ENCODE assay signal across 31 cellular contexts in genomic region chr3:175144368-175144767, GRCh38.
"Had no signal": no experiment of that assay in that cellular context is flagged by ENCODE, and none has a peak within 500 bp of the region (broad histone marks: within the 10 kb centered on the region; RNA-seq: fewer than 3 reads in every experiment).

No MANE protein-coding gene starts in this region.

- ATAC-seq: activated CD4-positive, alpha-beta T cell treated with anti-CD3 and anti-CD28 coated beads for 36 hours; activated CD8-positive, alpha-beta memory T cell treated with anti-CD3 and anti-CD28 coated beads, Interleukin-2, amount 10 ng/mL, durations not matched to agents 7 days and 5 days; activated CD8-positive, alpha-beta T cell treated with anti-CD3 and anti-CD28 coated beads, Interleukin-2, amount 10 ng/mL, durations not matched to agents 7 days and 5 days; activated naive CD8-positive, alpha-beta T cell treated with anti-CD3 and anti-CD28 coated beads, Interleukin-2, amount 50 U/mL, for 24 hours; body of pancreas; effector memory CD8-positive, alpha-beta T cell; foreskin keratinocyte; gastrocnemius medialis; heart right ventricle had no signal

- FAIRE-seq: colon had no signal

- DNase-seq: activated CD4-positive, alpha-beta memory T cell treated with anti-CD3 and anti-CD28 coated beads for 36 hours; activated CD4-positive, alpha-beta T cell treated with anti-CD3 and anti-CD28 coated beads for 36 hours; activated CD4-positive, alpha-beta T cell treated with anti-CD3 and anti-CD28 coated beads, Interleukin-2, amount 10 ng/mL, durations not matched to agents 24 days and 14 days; activated CD4-positive, CD25-positive, alpha-beta regulatory T cell; activated CD4-positive, CD25-positive, alpha-beta regulatory T cell treated with anti-CD3 and anti-CD28 coated beads, Interleukin-2, amount 50 U/mL, for 72 hours; activated CD8-positive, alpha-beta memory T cell treated with anti-CD3 and anti-CD28 coated beads, Interleukin-2, amount 10 ng/mL, durations not matched to agents 7 days and 5 days; activated CD8-positive, alpha-beta memory T cell treated with anti-CD3 and anti-CD28 coated beads, Interleukin-2, amount 50 U/mL, for 4 hours; activated CD8-positive, alpha-beta T cell treated with anti-CD3 and anti-CD28 coated beads, Interleukin-2, amount 10 ng/mL, durations not matched to agents 7 days and 5 days; activated effector memory CD4-positive, alpha-beta T cell treated with anti-CD3 and anti-CD28 coated beads, Interleukin-2, amount 50 U/mL, for 16 hours; activated naive CD4-positive, alpha-beta T cell treated with anti-CD3 and anti-CD28 coated beads for 36 hours; activated naive CD8-positive, alpha-beta T cell treated with anti-CD3 and anti-CD28 coated beads for 36 hours; activated naive CD8-positive, alpha-beta T cell treated with anti-CD3 and anti-CD28 coated beads, Interleukin-2, amount 50 U/mL, for 24 hours; activated T-cell treated with anti-CD3 and anti-CD28 coated beads, Interleukin-2, amount 50 U/mL, for 1 hour; activated T-cell treated with anti-CD3 and anti-CD28 coated beads, Interleukin-2, amount 50 U/mL, for 48 hours; adrenal gland; amygdala; aorta; body of pancreas; caudate nucleus; cortex of kidney; dermis blood vessel endothelial cell; effector CD4-positive, alpha-beta T cell; effector memory CD8-positive, alpha-beta T cell; erythroblast; foreskin keratinocyte; gastrocnemius medialis; glutamatergic neuron; heart right ventricle had no signal

- H3K9me3 ChIP-seq: adrenal gland, body of pancreas, esophagus muscularis mucosa, gastrocnemius medialis, heart right ventricle had no signal

- H3K4me2 ChIP-seq: hepatocyte had no signal

- H3K27ac ChIP-seq: adrenal gland, body of pancreas, esophagus muscularis mucosa, foreskin keratinocyte, gastrocnemius medialis, heart right ventricle, hepatocyte had no signal

- H3K27me3 ChIP-seq: adrenal gland, body of pancreas, esophagus muscularis mucosa, foreskin keratinocyte, gastrocnemius medialis, heart right ventricle, hepatocyte had no signal

- H3K4me1 ChIP-seq: adrenal gland, body of pancreas, esophagus muscularis mucosa, gastrocnemius medialis, heart right ventricle had no signal

- H3K4me3 ChIP-seq: adrenal gland, body of pancreas, esophagus muscularis mucosa, gastrocnemius medialis, heart right ventricle, hepatocyte had no signal

- H3K79me2 ChIP-seq: hepatocyte had no signal

- H3K36me3 ChIP-seq: adrenal gland, esophagus muscularis mucosa, gastrocnemius medialis, heart right ventricle had no signal

- H2AFZ ChIP-seq: hepatocyte had no signal
